8 cellular contexts compared by ENCODE assay signal in the genomic region with DNA sequence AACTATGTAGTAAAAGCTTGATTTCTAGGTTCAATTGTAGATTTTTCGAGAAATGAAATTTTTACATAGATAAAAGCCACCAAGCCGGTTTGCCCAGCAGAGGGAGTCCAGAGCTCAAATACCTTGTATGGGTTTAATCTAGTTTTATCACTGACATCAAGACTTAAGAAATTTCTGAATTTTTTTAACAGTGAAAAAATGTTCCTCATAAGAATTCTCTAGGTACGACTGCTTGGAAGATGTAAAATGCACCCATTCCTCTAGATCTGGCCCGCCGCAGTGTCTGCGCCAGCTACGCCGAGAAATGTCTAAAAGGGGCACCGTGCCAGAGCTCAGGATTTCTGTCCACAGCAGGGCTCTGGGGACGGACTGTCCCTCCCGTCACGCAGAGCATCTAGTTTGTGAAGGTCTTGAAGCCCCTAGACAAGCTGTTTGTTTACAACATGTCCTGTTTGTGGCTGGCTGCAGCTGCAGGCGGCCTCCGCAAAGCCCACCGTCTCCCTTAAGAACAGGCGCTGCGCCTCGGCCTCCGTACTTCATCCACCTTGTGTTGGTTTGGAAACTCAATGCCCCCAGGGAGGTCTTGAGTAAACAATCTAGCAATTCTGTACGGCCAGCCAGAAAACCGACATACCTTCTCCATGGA. TPM values are rescaled to one million over a fixed set of nuclear protein-coding genes. Genes with fewer than 3 reads are reported as not detected.
DNase-seq lines count a peak whose midpoint lies in the region; ATAC-seq and TF ChIP-seq lines count a peak whose summit lies in the region.

No MANE protein-coding gene starts in this region.

- H3K4me2 ChIP-seq in DOHH2 (ENCODE audit: low read length) (no peak overlapping the region), Loucy (ENCODE audit: low read depth, low read length, poor library complexity, severe bottlenecking) (no peak overlapping the region)

- H3K9me3 ChIP-seq in DOHH2 (ENCODE audit: control insufficient read depth, insufficient read depth, low read length) (no peaks in the 10 kb centered on the region), Loucy (ENCODE audit: insufficient read depth, low read depth, low read length) (no peaks in the 10 kb centered on the region), vagina (no peaks in the 10 kb centered on the region)

- H2AFZ ChIP-seq in Loucy (ENCODE audit: low read length), result no peak overlapping the region

- H3K4me1 ChIP-seq in DOHH2 (ENCODE audit: control insufficient read depth, low read length), result no peaks in the 10 kb centered on the region
- H3K4me1 ChIP-seq in Loucy (ENCODE audit: insufficient read depth, low read length, poor library complexity, severe bottlenecking), result no peaks in the 10 kb centered on the region
- no peaks in the 10 kb centered on the region for H3K4me1 ChIP-seq in vagina

- H3K79me2 ChIP-seq in DOHH2 (ENCODE audit: control insufficient read depth, low read length), result no peaks in the 10 kb centered on the region
- no peaks in the 10 kb centered on the region for H3K79me2 ChIP-seq in Loucy (ENCODE audit: insufficient read depth, low read length)

- no peak overlapping the region for H3K9ac ChIP-seq in Loucy (ENCODE audit: low read depth, low read length, poor library complexity, severe bottlenecking)

- H3K9me2 ChIP-seq in DOHH2 (replicated peaks; ENCODE audit: control insufficient read depth, low read length) (no peaks in the 10 kb centered on the region), Loucy (replicated peaks; ENCODE audit: low read depth, low read length) (no peaks in the 10 kb centered on the region)

- H3F3A ChIP-seq in DOHH2 (ENCODE audit: control insufficient read depth, insufficient read depth) (no peaks in the 10 kb centered on the region), Loucy (ENCODE audit: low read depth) (no peaks in the 10 kb centered on the region)

- no peak overlapping the region for H3K4me3 ChIP-seq in DOHH2 (ENCODE audit: low read length)
- no peak overlapping the region for H3K4me3 ChIP-seq in Loucy (ENCODE audit: low read length, poor library complexity, severe bottlenecking)
- no peak overlapping the region for H3K4me3 ChIP-seq in astrocyte of the spinal cord (ENCODE audit: low read depth, low read length)
- no peak overlapping the region for H3K4me3 ChIP-seq in vagina

- H3K36me3 ChIP-seq in DOHH2 (ENCODE audit: control insufficient read depth, low read length) (no peaks in the 10 kb centered on the region; the same call in 1 of the 2 replicates), Loucy (ENCODE audit: insufficient read depth, low read length) (no peaks in the 10 kb centered on the region), vagina (peaks cover 0 to 71% of the 10 kb centered on the region in 2 donors)

- no peaks in the 10 kb centered on the region; the same call in 1 of the 2 replicates for H4K20me1 ChIP-seq in DOHH2 (ENCODE audit: control insufficient read depth, insufficient read depth, low read depth, low read length)
- no peaks in the 10 kb centered on the region for H4K20me1 ChIP-seq in Loucy (ENCODE audit: insufficient read depth, low read length, poor library complexity, severe bottlenecking)

- peak; percentile 52 for TF ChIP-seq CTCF in DOHH2 (IDR thresholded peaks at IDR 0.05; ENCODE audit: low read depth, low read length, poor library complexity, severe bottlenecking)
- TF ChIP-seq CTCF in Loucy (conservative IDR thresholded peaks at IDR 0.05; ENCODE audit: low read length), result peak; percentile 71
- TF ChIP-seq CTCF in astrocyte of the spinal cord (IDR thresholded peaks at IDR 0.05; ENCODE audit: low read depth, low read length), result peak; percentile 73
- peak; percentile 45 to 74 (median 64) for TF ChIP-seq CTCF in vagina (IDR thresholded peaks at IDR 0.05)
- TF ChIP-seq CTCF in omental fat pad (IDR thresholded peaks at IDR 0.05), result peak in 1 of 3 donors; percentile 20

- intact Hi-C loops in vagina (cut with DNase I), result loop anchor here (10.0 kb wide), 2 partner anchors 78 to 218 kb away; a partner anchor contains a TSS

- H3K27me3 ChIP-seq in DOHH2 (ENCODE audit: control insufficient read depth, low read length) (no peaks in the 10 kb centered on the region), Loucy (ENCODE audit: insufficient read depth, low read length, poor library complexity, severe bottlenecking) (no peaks in the 10 kb centered on the region), vagina (no peaks in the 10 kb centered on the region)

- H3K27ac ChIP-seq in DOHH2 (ENCODE audit: low read depth, low read length) (no peak overlapping the region), vagina (no peak overlapping the region)

- ATAC-seq in left lobe of liver, result peak; percentile 61
- ATAC-seq in omental fat pad (ENCODE audit: low FRiP score), result no peak

- no peak for TF ChIP-seq POLR2A in vagina (IDR thresholded peaks at IDR 0.05)

- in situ Hi-C loops in astrocyte of the spinal cord (cut with HindIII; ENCODE audit: low sequenced_read_pairs), result no loop called here

- DNase-seq in astrocyte of the spinal cord (ENCODE audit: low read depth, low spot score), result peak; percentile 70
- DNase-seq in left lobe of liver (ENCODE audit: low spot score), result no peak
- DNase-seq in vagina (ENCODE audit: extremely low spot score in 2 of 2), result no peak
- DNase-seq in NCI-H510A treated with DMSO at 0.1 percent for 48 hours (lab: John Stamatoyannopoulos, UW), result no peak
- DNase-seq in T1000 (lab: John Stamatoyannopoulos, UW), result no peak
- DNase-seq in omental fat pad (ENCODE audit: low spot score), result no peak

RNA-seq across cellular contexts. Expression of a gene that starts 24.8 kb away (rescaled TPM):
- total RNA-seq in left lobe of liver (15.1 TPM), vagina (44.9 TPM), omental fat pad (100 to 1,000 TPM in 2 of 4 donors, 10 to 100 TPM in 2; 73.8 to 123 (median 97.8) TPM)

RNA-seq across cellular contexts. Expression of a gene that starts 33.4 kb away (rescaled TPM):
- 44.6 TPM for total RNA-seq in left lobe of liver
- 93.3 TPM for total RNA-seq in vagina
- 100 to 1,000 TPM in 1 of 4 donors, 10 to 100 TPM in 3; 32.8 to 187 (median 61.9) TPM for total RNA-seq in omental fat pad
